Comparison of ENCODE assay signal across 8 cellular contexts in the genomic region with DNA sequence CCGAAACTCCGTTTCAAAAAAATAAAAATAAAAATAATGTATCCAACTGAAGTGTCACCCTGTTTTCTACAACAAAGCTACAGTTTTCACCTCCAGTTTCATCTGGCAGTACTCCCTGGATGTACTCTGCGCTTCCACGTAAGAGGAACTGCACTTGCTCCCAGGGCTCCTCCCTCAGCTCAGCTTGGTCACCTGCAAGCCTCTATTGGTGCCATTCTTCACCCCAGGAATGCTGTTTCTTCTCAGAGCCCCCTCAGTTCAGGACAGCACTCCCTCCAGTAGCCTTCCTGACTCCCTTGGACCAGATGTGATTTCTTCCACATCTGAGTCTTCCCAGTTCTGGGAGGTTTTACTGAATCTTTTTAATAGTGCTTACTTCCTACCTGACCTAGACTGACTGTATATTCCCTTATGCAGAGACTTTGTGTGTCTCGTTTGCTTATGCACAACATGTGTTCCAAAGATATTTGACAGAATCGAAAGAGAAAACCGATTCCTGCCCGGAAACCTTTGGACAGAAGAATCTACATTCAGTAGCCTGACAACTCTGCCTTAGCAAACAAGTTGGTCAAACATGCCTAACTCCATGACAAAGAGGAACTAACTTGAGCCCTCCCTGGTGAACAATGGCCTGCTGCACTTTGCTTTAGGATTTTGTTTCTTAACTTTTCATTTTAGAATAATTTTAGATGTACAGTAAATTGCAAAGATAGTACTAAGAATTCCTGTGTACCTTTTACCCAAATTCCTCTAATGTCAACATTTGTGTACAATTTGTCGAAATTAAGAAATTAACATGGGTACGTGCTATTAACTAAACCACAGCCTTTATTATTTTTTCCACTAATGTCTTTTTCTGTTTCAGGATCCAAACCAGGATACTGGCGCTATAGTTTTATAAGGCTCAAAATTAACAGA. TPM values are rescaled to one million over a fixed set of nuclear protein-coding genes. Genes with fewer than 3 reads are reported as not detected.
A peak's percentile ranks its signal among the peaks of the same experiment; 100 is the strongest.
DNase-seq lines count a peak whose midpoint lies in the region; ATAC-seq and TF ChIP-seq lines count a peak whose summit lies in the region.

No MANE protein-coding gene starts in this region.

- H3K9me3 Mint-ChIP-seq in activated T-cell treated with anti-CD3 and anti-CD28 coated beads, Interleukin-2, amount 50 U/mL, for 24 hours, result peaks cover 2% of the 10 kb centered on the region

- H3K4me1 Mint-ChIP-seq in activated T-cell treated with anti-CD3 and anti-CD28 coated beads, Interleukin-2, amount 50 U/mL, for 24 hours (ENCODE audit: low read depth), result peaks cover 20% of the 10 kb centered on the region

- TF ChIP-seq CTCF in fibroblast of the aortic adventitia (IDR thresholded peaks at IDR 0.05; ENCODE audit: insufficient read depth, low read length), result no peak
- TF ChIP-seq CTCF in retinal pigment epithelial cell (conservative IDR thresholded peaks at IDR 0.05; ENCODE audit: low read depth, low read length), result no peak

- H3K36me3 Mint-ChIP-seq in activated T-cell treated with anti-CD3 and anti-CD28 coated beads, Interleukin-2, amount 50 U/mL, for 24 hours (ENCODE audit: low read depth), result peaks cover 4% of the 10 kb centered on the region

- H3K27ac Mint-ChIP-seq in activated T-cell treated with anti-CD3 and anti-CD28 coated beads, Interleukin-2, amount 50 U/mL, for 24 hours, result peak overlapping the region; percentile 95

- H3K4me3 ChIP-seq in fibroblast of the aortic adventitia (ENCODE audit: low read depth, low read length) (peak overlapping the region; percentile 81), retinal pigment epithelial cell (ENCODE audit: low read length) (peak overlapping the region; percentile 81)

- no peak for DNase-seq in activated T-cell treated with anti-CD3 and anti-CD28 coated beads, Interleukin-2, amount 50 U/mL, for 24 hours
- DNase-seq in activated T-cell treated with anti-CD3 and anti-CD28 coated beads, Interleukin-2, amount 50 U/mL, for 1 hour, result no peak
- peak; percentile 46 for DNase-seq in SKM-1 treated with dmso at 0.1 percent for 144 hours (lab: John Stamatoyannopoulos, UW; ENCODE audit: unreplicated experiment)
- DNase-seq in fibroblast of the aortic adventitia (ENCODE audit: low read depth), result no peak
- no peak for DNase-seq in retinal pigment epithelial cell (ENCODE audit: low read depth)
- DNase-seq in NCI-H82 treated with DMSO at 0.1 percent for 48 hours (lab: John Stamatoyannopoulos, UW; ENCODE audit: unreplicated experiment), result no peak
- DNase-seq in effector CD4-positive, alpha-beta T cell, result no peak

- no peak for ATAC-seq in GM21360 (IDR thresholded peaks at IDR 0.05; ENCODE audit: unreplicated experiment)

- H3K27me3 Mint-ChIP-seq in activated T-cell treated with anti-CD3 and anti-CD28 coated beads, Interleukin-2, amount 50 U/mL, for 24 hours, result no peaks in the 10 kb centered on the region

- H3K4me3 Mint-ChIP-seq in activated T-cell treated with anti-CD3 and anti-CD28 coated beads, Interleukin-2, amount 50 U/mL, for 24 hours, result peak overlapping the region; percentile 86

RNA-seq across cellular contexts. Expression of a gene that starts 0.8 kb away (rescaled TPM):
- 8.8 and 9.6 TPM in 2 replicates for total RNA-seq in fibroblast of the aortic adventitia (ENCODE audit: low replicate concordance)

RNA-seq across cellular contexts. Expression of a gene that starts 37.5 kb away (rescaled TPM):
- total RNA-seq in fibroblast of the aortic adventitia (ENCODE audit: low replicate concordance), result 47.3 and 55.2 TPM in 2 replicates

RNA-seq across cellular contexts. Expression of a gene that starts 37.5 kb away (rescaled TPM):
- total RNA-seq in fibroblast of the aortic adventitia (ENCODE audit: low replicate concordance), result 29.3 and 86.2 TPM in 2 replicates

RNA-seq across cellular contexts. Expression of a gene that starts 37.8 kb away (rescaled TPM):
- total RNA-seq in fibroblast of the aortic adventitia (ENCODE audit: low replicate concordance), result 26.1 and 28.6 TPM in 2 replicates
